ENCODE assay signal across 8 cellular contexts in genomic region chr2:48601349-48601748, GRCh38. TPM values are rescaled to one million over a fixed set of nuclear protein-coding genes. Genes with fewer than 3 reads are reported as not detected.
DNase-seq lines count a peak whose midpoint lies in the region; ATAC-seq, FAIRE-seq and TF ChIP-seq lines count a peak whose summit lies in the region.

No MANE protein-coding gene starts in this region.

- no peak overlapping the region for H3K4me2 ChIP-seq in A549
- H3K4me2 ChIP-seq in MM.1S (ENCODE audit: low read depth, low read length) = no peak overlapping the region
- H3K4me2 ChIP-seq in K562 (ENCODE audit: insufficient read depth, low read length) = no peak overlapping the region

- POLR2A ChIA-PET in A549 (lab: Yijun Ruan, JAX) = no interaction called here
- POLR2A ChIA-PET in K562 (lab: Yijun Ruan, JAX) = no interaction called here

- CTCF ChIA-PET in A549 (lab: Yijun Ruan, JAX) (interaction anchor here (1.1 to 2.7 kb wide), 6 partner anchors 9 to 1543 kb away, joined by 4 to 15 read pairs (median 6); no protein-coding TSS in a partner anchor), K562 (lab: Yijun Ruan, JAX; ENCODE audit: low intra/inter-chr PET ratio) (interaction anchor here (0.5 to 1.2 kb wide), 3 partner anchors 222 to 1891 kb away, joined by 3 to 5 read pairs (median 3); no protein-coding TSS in a partner anchor)

- ATAC-seq in A549 = peak; percentile 88 to 95
- peak; percentile 92 for ATAC-seq in K562
- ATAC-seq in GM21576 (IDR thresholded peaks at IDR 0.05; ENCODE audit: unreplicated experiment) = no peak

- H3K4me1 Mint-ChIP-seq in nephron = no peaks in the 10 kb centered on the region

- 3% methylated on average over 7 of the region's 7 CpGs for WGBS in A549 (ENCODE audit: missing lambda C conversion rate)
- WGBS in K562 (ENCODE audit: insufficient coverage, low coverage, missing lambda C conversion rate) = 3% methylated on average over 7 of the region's 7 CpGs

- DNase-seq in A549 (ENCODE audit: low read depth in 1 of 2, low spot score in 1 of 2) = peak in 1 of 2 experiments; percentile 42
- peak; percentile 40 for DNase-seq in MM.1S
- DNase-seq in K562 (ENCODE audit: extremely low read depth in 1 of 4, low spot score in 3 of 4) = peak; percentile 34 to 80 (median 52)
- no peak for DNase-seq in NCI-H226
- DNase-seq in T-helper 9 cell = no peak

- TF ChIP-seq RAD21 in A549 (conservative IDR thresholded peaks at IDR 0.05 in 1 of 2, IDR thresholded peaks at IDR 0.05 in 1 of 2) (peak; percentile 37 to 55; a peak in 3 of 5 replicates), K562 (CRISPR knock-in tag; conservative IDR thresholded peaks at IDR 0.05 in 1 of 2, IDR thresholded peaks at IDR 0.05 in 1 of 2) (peak; percentile 68 to 87)

- no peak for TF ChIP-seq POLR2A in A549 (IDR thresholded peaks at IDR 0.05; ENCODE audit: low read length)
- no peak for TF ChIP-seq POLR2A in K562 (conservative IDR thresholded peaks at IDR 0.05)

- no peaks in the 10 kb centered on the region for H3K9me1 ChIP-seq in K562 (ENCODE audit: control insufficient read depth, insufficient read depth, low read length)

- no peak overlapping the region for H3K4me3 Mint-ChIP-seq in nephron

- no peak overlapping the region for H3K4me3 ChIP-seq in A549
- H3K4me3 ChIP-seq in MM.1S (ENCODE audit: low read length) = no peak overlapping the region
- H3K4me3 ChIP-seq in K562 = no peak overlapping the region

- H3K9ac ChIP-seq in MM.1S (ENCODE audit: low read length) (no peak overlapping the region), K562 (ENCODE audit: insufficient read depth in 1 of 2, low read depth in 2 of 2, low read length in 2 of 2) (no peak overlapping the region)

- H2AFZ ChIP-seq in MM.1S (ENCODE audit: low read length) (no peak overlapping the region), K562 (ENCODE audit: low read depth, low read length) (peak overlapping the region; percentile 6)

- FAIRE-seq in A549 (lab: Jason Lieb, UNC) (no peak), K562 (lab: Jason Lieb, UNC) (peak; percentile 75)

- H3K27me3 ChIP-seq in MM.1S (replicated peaks; ENCODE audit: insufficient read depth, low read length) = no peaks in the 10 kb centered on the region
- H3K27me3 ChIP-seq in K562 (ENCODE audit: control insufficient read depth in 2 of 2, insufficient read depth in 2 of 2, low read length in 2 of 2) = no peaks in the 10 kb centered on the region

- H3K36me3 ChIP-seq in MM.1S (replicated peaks; ENCODE audit: insufficient read depth, low read length) = no peaks in the 10 kb centered on the region
- no peaks in the 10 kb centered on the region; the same call in 1 of the 3 replicates for H3K36me3 ChIP-seq in K562 (ENCODE audit: control insufficient read depth, insufficient read depth, low read length)

- H3K27ac ChIP-seq in A549 = no peak overlapping the region
- H3K27ac ChIP-seq in MM.1S (ENCODE audit: low read length) = no peak overlapping the region
- H3K27ac ChIP-seq in K562 (ENCODE audit: extremely low read depth, low read depth, low read length) = no peak overlapping the region

- peaks cover 5% of the 10 kb centered on the region for H3K36me3 Mint-ChIP-seq in nephron (ENCODE audit: low read depth)

- no peaks in the 10 kb centered on the region for H3K9me3 ChIP-seq in A549
- H3K9me3 ChIP-seq in MM.1S (replicated peaks; ENCODE audit: insufficient read depth, low read length) = no peaks in the 10 kb centered on the region
- H3K9me3 ChIP-seq in K562 (replicated peaks; ENCODE audit: control insufficient read depth, insufficient read depth, low read depth, low read length) = peaks cover 5% of the 10 kb centered on the region

- no peak for TF ChIP-seq EP300 in A549 (IDR thresholded peaks at IDR 0.05)
- TF ChIP-seq EP300 in K562 (IDR thresholded peaks at IDR 0.05; ENCODE audit: low read length) = no peak

- no peaks in the 10 kb centered on the region for H3K4me1 ChIP-seq in A549
- no peaks in the 10 kb centered on the region for H3K4me1 ChIP-seq in MM.1S (ENCODE audit: low read length)
- H3K4me1 ChIP-seq in K562 (replicated peaks in 1 of 2; ENCODE audit: control insufficient read depth in 2 of 2, insufficient read depth in 2 of 2, low read length in 2 of 2) = peaks cover 7 to 14% of the 10 kb centered on the region in 2 experiments; a peak in 4 of 5 replicates

- H4K20me1 ChIP-seq in MM.1S (ENCODE audit: insufficient read depth, low read length) = no peaks in the 10 kb centered on the region
- H4K20me1 ChIP-seq in K562 (replicated peaks; ENCODE audit: control insufficient read depth, insufficient read depth, low read length) = no peaks in the 10 kb centered on the region

- H3K9me3 Mint-ChIP-seq in nephron = no peaks in the 10 kb centered on the region

- no peaks in the 10 kb centered on the region for H3K9me2 ChIP-seq in MM.1S (replicated peaks; ENCODE audit: insufficient read depth, low read length)

- intact Hi-C loops in K562 (cut with micrococcal nuclease) = loop anchor here (1.0 to 10.0 kb wide), 5 partner anchors 21 to 891 kb away; no protein-coding TSS in a partner anchor

- H3F3A ChIP-seq in MM.1S (ENCODE audit: insufficient read depth, low read length) = no peaks in the 10 kb centered on the region

- H3K79me2 ChIP-seq in MM.1S (ENCODE audit: low read length) (no peaks in the 10 kb centered on the region), K562 (ENCODE audit: control insufficient read depth, insufficient read depth, low read length) (no peaks in the 10 kb centered on the region)

- TF ChIP-seq CTCF in A549 (IDR thresholded peaks at IDR 0.05) (peak; percentile 45; the same call in 2 of the 3 replicates), GM12874 (IDR thresholded peaks at IDR 0.05; ENCODE audit: insufficient read depth, low read depth, low read length) (peak; percentile 59), MM.1S (IDR thresholded peaks at IDR 0.05; ENCODE audit: low read length) (peak; percentile 55), K562 (IDR thresholded peaks at IDR 0.05 in 2 of 3, conservative IDR thresholded peaks at IDR 0.05 in 1 of 3; ENCODE audit: insufficient read depth in 2 of 3, low read depth in 1 of 3, low read length in 3 of 3) (peak; percentile 77 to 87 (median 82)), nephron (IDR thresholded peaks at IDR 0.05; ENCODE audit: unreplicated experiment in 3 of 3) (peak in 2 of 3 experiments; percentile 24 to 28)

- no TSS peak for BruUV-seq in K562 (replicated peaks; lab: Mats Ljungman, UMichigan)

- H3K27ac Mint-ChIP-seq in nephron = no peak overlapping the region

- no peaks in the 10 kb centered on the region for H3K27me3 Mint-ChIP-seq in nephron (ENCODE audit: low read depth)

- in situ Hi-C loops in K562 (cut with MboI) = loop anchor here (25.0 kb wide), 1 partner anchor 1886 kb away; no protein-coding TSS in a partner anchor

TF ChIP-seq in A549, 52 proteins besides CTCF, POLR2A, EP300 and RAD21 (continues in another document):
- peak; percentile 31; the same call in 2 of the 3 replicates for TF ChIP-seq SMC3 (IDR thresholded peaks at IDR 0.05)

TF ChIP-seq in K562, 482 proteins besides CTCF, POLR2A, EP300 and RAD21 (continues in another document):
- TF ChIP-seq RFX5 (IDR thresholded peaks at IDR 0.05; ENCODE audit: low read depth, low read length) (no peak), WHSC1 (IDR thresholded peaks at IDR 0.05; ENCODE audit: low read length) (no peak), ATF3 (IDR thresholded peaks at IDR 0.05) (no peak), ATF3 (CRISPR knock-in tag; conservative IDR thresholded peaks at IDR 0.05) (no peak), TEAD4 (IDR thresholded peaks at IDR 0.05; ENCODE audit: low read length) (0 out of 2 replicates have a peak, but pooled peaks have one; percentile 6), TEAD4 (CRISPR knock-in tag; IDR thresholded peaks at IDR 0.05; ENCODE audit: borderline replicate concordance) (no peak), HDAC1 (IDR thresholded peaks at IDR 0.05) (no peak), COPS2 (conservative IDR thresholded peaks at IDR 0.05) (no peak), RFX7 (CRISPR knock-in tag; IDR thresholded peaks at IDR 0.05) (no peak), BDP1 (IDR thresholded peaks at IDR 0.05; ENCODE audit: insufficient read depth, insufficient read length) (no peak), ARID1B (IDR thresholded peaks at IDR 0.05) (0 out of 2 replicates have a peak, but pooled peaks have one; percentile 28), HDGF (IDR thresholded peaks at IDR 0.05) (no peak), CBFA2T3 (IDR thresholded peaks at IDR 0.05) (peak; percentile 41), CC2D1A (IDR thresholded peaks at IDR 0.05) (peak; percentile 63; the same call in 1 of the 2 replicates)

RNA-seq across cellular contexts. Expression of gene GTF2A1L, which starts 16.3 kb away (rescaled TPM):
- polyA plus RNA-seq in A549 (2011; rRNA removed) (not detected in 2 replicates), A549 (2017; fragmentation: RNase III; extraction: RNeasy Plus Mini Kit Qiagen cat#74134 plus additional on column Dnase treatment) (not detected in 3 replicates), K562 (2011; rRNA removed) (not detected in 2 replicates), K562 (2014; fragmentation: Illumina TruSeq; extraction: Trizol) (not detected in 2 replicates), K562 (2014; fragmentation: Nextera tagmentation; extraction: Ambion mirVana) (under 1 TPM; 0.06 to 0.35 TPM), K562 (2014; rRNA removed) (0.05 TPM in 1 of 2 replicates, not detected in the other)
- polyA plus RNA-seq in A549 (2012; cell fraction: cytosol; rRNA removed) = not detected in 2 replicates
- polyA plus RNA-seq in A549 (2012; cell fraction: nucleus; rRNA removed) = not detected in 2 replicates
- polyA minus RNA-seq in A549 (2011; rRNA and poly(A)+ RNA removed) = not detected in 2 replicates
- total RNA-seq in K562 (2011; cell fraction: chromatin; rRNA removed; ENCODE audit: low replicate concordance) = not detected in 2 replicates
- not detected in 2 replicates for total RNA-seq in K562 (2011; cell fraction: nucleolus; rRNA removed)
- not detected in 2 replicates for total RNA-seq in K562 (2011; cell fraction: nucleoplasm; rRNA removed)
- total RNA-seq in K562 (2014; rRNA removed) (not detected in 2 replicates), K562 (2014; rRNA removed; fragmentation: Illumina TruSeq; extraction: Trizol) (not detected in 2 replicates), K562 (2015; rRNA removed; fragmentation: Illumina TruSeq; extraction: Trizol) (0.18 TPM in 1 of 2 replicates, not detected in the other), K562 (2021) (not detected in 2 replicates)
- polyA plus RNA-seq in K562 (2011; cell fraction: cytosol; rRNA removed) = 0.06 TPM in 1 of 2 replicates, not detected in the other
- polyA plus RNA-seq in K562 (2011; cell fraction: nucleus; rRNA removed) = not detected in 2 replicates
- 0.14 TPM in 1 of 2 replicates, not detected in the other for polyA plus RNA-seq in K562 (2012)
- not detected in 2 replicates for polyA minus RNA-seq in K562 (2011; rRNA and poly(A)+ RNA removed)
- not detected in 2 replicates for polyA minus RNA-seq in K562 (2011; cell fraction: cytosol; rRNA and poly(A)+ RNA removed)
- not detected in 2 replicates for polyA minus RNA-seq in K562 (2011; cell fraction: nucleus; rRNA and poly(A)+ RNA removed)

Comparison
In these comparisons a context has a peak if more than half of its experiments do, and no peak if none do; other contexts are left out.
1. DNase-seq: peak in MM.1S (single experiment) and K562 (4 of 4); none in NCI-H226 (single experiment) and T-helper 9 cell (single experiment).
2. CTCF ChIP-seq: peak in every context shown above with its lines; median percentile 82 in K562; 59 in GM12874; 55 in MM.1S; 45 in A549; 26 in nephron.
3. Of the 35 proteins assayed by ChIP-seq in both K562 and A549: peak only in K562: none; only in A549: none; in both: CTCF, RAD21 and SMC3; in neither: 31; mixed calls (peak in some experiments, not most) for 1.